Comparison of ENCODE assay signal across 16 cellular contexts in genomic region chr3:83216919-83217594, GRCh38.
DNase-seq lines count a peak whose midpoint lies in the region; TF ChIP-seq lines count a peak whose summit lies in the region.
"Had no signal": no experiment of that assay in that cellular context is flagged by ENCODE, and none has a peak within 500 bp of the region (broad histone marks: within the 10 kb centered on the region; RNA-seq: fewer than 3 reads in every experiment).

No MANE protein-coding gene starts in this region.

- no peak overlapping the region for H2AK5ac ChIP-seq in neuronal stem cell (ENCODE audit: low read depth, low read length)

- H4K91ac ChIP-seq in neuronal stem cell (ENCODE audit: low read depth, low read length, poor library complexity): no peak overlapping the region

- H3K4ac ChIP-seq in neuronal stem cell (ENCODE audit: low read length): no peak overlapping the region

- no peak for TF ChIP-seq EP300 in tibial nerve (IDR thresholded peaks at IDR 0.05)

- no peak overlapping the region for H4K8ac ChIP-seq in neuronal stem cell (ENCODE audit: low read depth, low read length)

- no peak overlapping the region for H2BK12ac ChIP-seq in neuronal stem cell (ENCODE audit: low read length)

- no peak overlapping the region for H3K27ac Mint-ChIP-seq in chondrocyte (ENCODE audit: unreplicated experiment)
- H3K27ac Mint-ChIP-seq: activated CD4-positive, alpha-beta T cell treated with anti-CD3 and anti-CD28 coated beads, Interleukin-2, amount 10 ng/mL, durations not matched to agents 7 days and 5 days; activated naive CD4-positive, alpha-beta T cell treated with anti-CD3 and anti-CD28 coated beads, Interleukin-2, amount 50 U/mL, for 72 hours had no signal

- H3K36me3 Mint-ChIP-seq in chondrocyte (ENCODE audit: low read depth): no peaks in the 10 kb centered on the region
- H3K36me3 Mint-ChIP-seq: activated naive CD4-positive, alpha-beta T cell treated with anti-CD3 and anti-CD28 coated beads, Interleukin-2, amount 50 U/mL, for 72 hours had no signal

- H3K4me3 ChIP-seq in MG63 (no peak overlapping the region), neuronal stem cell (ENCODE audit: low read length in 2 of 2) (peak overlapping the region in 1 of 2 donors; percentile 18), ascending aorta (no peak overlapping the region), tibial nerve (no peak overlapping the region)
- H3K4me3 ChIP-seq: BLaER1 treated with 17β-estradiol and CSF1 and Interleukin-3, amounts not matched to agents 10 nM and 100 nM; smooth muscle cell had no signal

- H2BK120ac ChIP-seq in neuronal stem cell (ENCODE audit: low read depth, low read length): no peak overlapping the region

- DNase-seq in MG63: peak; percentile 46
- peak; percentile 61 for DNase-seq in chondrocyte (ENCODE audit: low spot score)
- DNase-seq in neuronal stem cell (ENCODE audit: low spot score): no peak
- no peak for DNase-seq in ascending aorta (ENCODE audit: low spot score in 2 of 2)
- no peak for DNase-seq in kidney glomerular epithelial cell (lab: John Stamatoyannopoulos, UW)
- no peak for DNase-seq in tibial nerve (ENCODE audit: low spot score in 2 of 2)
- DNase-seq: activated CD4-positive, alpha-beta T cell treated with anti-CD3 and anti-CD28 coated beads, Interleukin-2, amount 10 ng/mL, durations not matched to agents 7 days and 5 days; KG1; NCI-H1436 treated with DMSO at 0.1 percent for 48 hours; NCI-H526; SK-N-SH; substantia nigra had no signal

- no peak overlapping the region for H3K4me3 Mint-ChIP-seq in chondrocyte (ENCODE audit: unreplicated experiment)
- H3K4me3 Mint-ChIP-seq: activated CD4-positive, alpha-beta T cell treated with anti-CD3 and anti-CD28 coated beads, Interleukin-2, amount 10 ng/mL, durations not matched to agents 7 days and 5 days had no signal

- H3K23ac ChIP-seq in neuronal stem cell (ENCODE audit: low read depth, low read length, poor library complexity): no peak overlapping the region

- H3K4me1 Mint-ChIP-seq in chondrocyte (ENCODE audit: low read depth): no peaks in the 10 kb centered on the region
- H3K4me1 Mint-ChIP-seq: activated CD4-positive, alpha-beta T cell treated with anti-CD3 and anti-CD28 coated beads, Interleukin-2, amount 10 ng/mL, durations not matched to agents 7 days and 5 days had no signal

- H3K27ac ChIP-seq in C4-2B (peak overlapping the region; percentile 65), neuronal stem cell (replicated peaks; ENCODE audit: low read length) (no peak overlapping the region), ascending aorta (no peak overlapping the region), tibial nerve (no peak overlapping the region)
- H3K27ac ChIP-seq: BLaER1 treated with 17β-estradiol and CSF1 and Interleukin-3, amounts not matched to agents 10 nM and 100 nM had no signal

- no peak for TF ChIP-seq POLR2A in tibial nerve (IDR thresholded peaks at IDR 0.05)

- H3K14ac ChIP-seq in neuronal stem cell (ENCODE audit: low read length): peak overlapping the region; percentile 89

- TF ChIP-seq CTCF in C4-2B (conservative IDR thresholded peaks at IDR 0.05) (no peak), chondrocyte (IDR thresholded peaks at IDR 0.05) (no peak), ascending aorta (IDR thresholded peaks at IDR 0.05) (no peak), tibial nerve (IDR thresholded peaks at IDR 0.05) (no peak)

- no peak overlapping the region for H3K4me2 ChIP-seq in neuronal stem cell (ENCODE audit: insufficient read depth, low read length, poor library complexity, severe bottlenecking)
- H3K4me2 ChIP-seq: BLaER1 treated with 17β-estradiol and CSF1 and Interleukin-3, amounts not matched to agents 10 nM and 100 nM; SK-N-SH; smooth muscle cell had no signal

- H3K18ac ChIP-seq in neuronal stem cell (ENCODE audit: low read length): peak overlapping the region; percentile 64

- H3K9me3 ChIP-seq in MG63 (no peaks in the 10 kb centered on the region), neuronal stem cell (replicated peaks in 1 of 2; ENCODE audit: control insufficient read depth in 2 of 2, insufficient read depth in 1 of 2, low read depth in 1 of 2, low read length in 2 of 2) (no peaks in the 10 kb centered on the region), ascending aorta (no peaks in the 10 kb centered on the region), tibial nerve (peaks cover 0 to 13% (median 0%) of the 10 kb centered on the region in 4 donors)
- H3K9me3 ChIP-seq: SK-N-SH had no signal

- H3K27me3 Mint-ChIP-seq in chondrocyte (ENCODE audit: low read depth): no peaks in the 10 kb centered on the region
- H3K27me3 Mint-ChIP-seq: activated CD4-positive, alpha-beta T cell treated with anti-CD3 and anti-CD28 coated beads, Interleukin-2, amount 10 ng/mL, durations not matched to agents 7 days and 5 days had no signal

- H3K27me3 ChIP-seq in MG63 (no peaks in the 10 kb centered on the region), neuronal stem cell (ENCODE audit: control insufficient read depth in 3 of 3, insufficient read depth in 3 of 3, low read depth in 1 of 3, low read length in 3 of 3) (no peaks in the 10 kb centered on the region), ascending aorta (no peaks in the 10 kb centered on the region), tibial nerve (no peaks in the 10 kb centered on the region)
- H3K27me3 ChIP-seq: BLaER1 treated with 17β-estradiol and CSF1 and Interleukin-3, amounts not matched to agents 10 nM and 100 nM had no signal

- no CpG with 5 or more reads among the region's 24 CpGs for WGBS in neuronal stem cell (ENCODE audit: extremely low coverage in 2 of 2, insufficient read length in 2 of 2, insufficient replicate concordance in 1 of 2), 2 donors
- WGBS in tibial nerve, 2 donors: 92 to 97% methylated on average over 24 of the region's 24 CpGs

- peaks cover 3% of the 10 kb centered on the region for H3K79me1 ChIP-seq in neuronal stem cell (ENCODE audit: low read depth, low read length)

- intact Hi-C loops in ascending aorta (cut with DNase I): no loop called here

- H2BK5ac ChIP-seq in neuronal stem cell (ENCODE audit: low read length): no peak overlapping the region

- H3K4me1 ChIP-seq in neuronal stem cell (ENCODE audit: control insufficient read depth in 2 of 2, insufficient read depth in 1 of 2, low read depth in 1 of 2, low read length in 2 of 2) (no peaks in the 10 kb centered on the region), ascending aorta (no peaks in the 10 kb centered on the region), tibial nerve (no peaks in the 10 kb centered on the region)
- H3K4me1 ChIP-seq: BLaER1 treated with 17β-estradiol and CSF1 and Interleukin-3, amounts not matched to agents 10 nM and 100 nM had no signal

- no peaks in the 10 kb centered on the region for H3K36me3 ChIP-seq in MG63
- no peaks in the 10 kb centered on the region for H3K36me3 ChIP-seq in neuronal stem cell (replicated peaks in 1 of 2; ENCODE audit: control insufficient read depth in 2 of 2, insufficient read depth in 2 of 2, low read length in 2 of 2)
- H3K36me3 ChIP-seq in ascending aorta: no peaks in the 10 kb centered on the region
- no peaks in the 10 kb centered on the region for H3K36me3 ChIP-seq in tibial nerve
- H3K36me3 ChIP-seq: BLaER1 treated with 17β-estradiol and CSF1 and Interleukin-3, amounts not matched to agents 10 nM and 100 nM had no signal

- H2BK15ac ChIP-seq in neuronal stem cell (ENCODE audit: low read length): no peak overlapping the region

- H2AFZ ChIP-seq in neuronal stem cell (ENCODE audit: low read length): no peak overlapping the region

- H3K9ac ChIP-seq in neuronal stem cell (ENCODE audit: low read depth, low read length, poor library complexity): no peak overlapping the region
- H3K9ac ChIP-seq: BLaER1 treated with 17β-estradiol and CSF1 and Interleukin-3, amounts not matched to agents 10 nM and 100 nM; SK-N-SH had no signal

- H3K9me3 Mint-ChIP-seq in chondrocyte (ENCODE audit: low read depth): no peaks in the 10 kb centered on the region

Comparison
In these comparisons a context has a peak if more than half of its experiments do, and no peak if none do; other contexts are left out.
1. DNase-seq: peak in MG63 (single experiment) and chondrocyte (single experiment); none in neuronal stem cell (single experiment), ascending aorta (0 of 2), kidney glomerular epithelial cell (single experiment) and tibial nerve (0 of 2).